ENCODE assay signal across 8 cellular contexts in genomic region chr9:120875954-120876841, GRCh38. TPM values are rescaled to one million over a fixed set of nuclear protein-coding genes. Genes with fewer than 3 reads are reported as not detected.
DNase-seq lines count a peak whose midpoint lies in the region; ATAC-seq, FAIRE-seq and TF ChIP-seq lines count a peak whose summit lies in the region.

No MANE protein-coding gene starts in this region.

- H3K27ac ChIP-seq in psoas muscle: peak overlapping the region; percentile 76

- peaks cover 0 to 20% (median 0%) of the 10 kb centered on the region in 3 donors for H3K27me3 ChIP-seq in psoas muscle (ENCODE audit: insufficient read depth in 3 of 3, low read length in 2 of 3)

- H3K4me1 ChIP-seq in psoas muscle: no peaks in the 10 kb centered on the region

- H3K36me3 ChIP-seq in psoas muscle (ENCODE audit: insufficient read depth in 1 of 2, low read depth in 1 of 2): no peaks in the 10 kb centered on the region

- H3K4me3 ChIP-seq in GM12864 (ENCODE audit: low read depth, low read length) (peak overlapping the region; percentile 70), psoas muscle (peak overlapping the region; percentile 78)

- 4 to 5% (median 4%) methylated on average over 48 to 65 of the region's 65 CpGs for WGBS in psoas muscle, 3 donors

- FAIRE-seq in urothelium cell line (lab: Jason Lieb, UNC): no peak

- no peaks in the 10 kb centered on the region for H3K9me3 ChIP-seq in psoas muscle

- intact Hi-C loops in left ventricle myocardium superior (cut with micrococcal nuclease) (no loop called here), psoas muscle (cut with DNase I) (loop anchor here in 1 of 2 donors (2.0 kb wide), 1 partner anchor 61 kb away; no protein-coding TSS in a partner anchor)

- TF ChIP-seq CTCF in GM12864 (IDR thresholded peaks at IDR 0.05; ENCODE audit: low read depth, low read length, missing control alignments) (no peak), psoas muscle (IDR thresholded peaks at IDR 0.05) (no peak)

- ATAC-seq in HG02588 (IDR thresholded peaks at IDR 0.05; ENCODE audit: unreplicated experiment) (peak; percentile 60), left ventricle myocardium superior (peak; percentile 82), psoas muscle (peak; percentile 66 to 82 (median 68))

- no peak for DNase-seq in GM12864 (ENCODE audit: low read depth)
- DNase-seq in NCI-H1048 (lab: John Stamatoyannopoulos, UW): peak; percentile 35
- peak; percentile 95 for DNase-seq in SW480 (ENCODE audit: low spot score)
- peak; percentile 76 for DNase-seq in amniotic epithelial cell (ENCODE audit: low read depth)
- DNase-seq in left ventricle myocardium superior: peak; percentile 88
- peak; percentile 85 to 87 for DNase-seq in psoas muscle
- DNase-seq in urothelium cell line (ENCODE audit: low spot score): peak; percentile 93

RNA-seq across cellular contexts. Expression of gene PHF19, which starts 0.8 kb away (rescaled TPM):
- total RNA-seq in left ventricle myocardium superior: 9.5 TPM
- total RNA-seq in psoas muscle: 10 to 100 TPM in 2 of 4 donors, 1 to 10 TPM in 2; 6.8 to 14.8 (median 9.8) TPM
- 10 to 100 TPM in 2 of 3 donors, 1 to 10 TPM in 1; 8.2 to 12.3 (median 12.2) TPM for polyA plus RNA-seq in psoas muscle

RNA-seq across cellular contexts. Expression of gene PSMD5, which starts 33.5 kb away (rescaled TPM):
- total RNA-seq in left ventricle myocardium superior: 14.0 TPM
- 10 to 100 TPM in 3 of 4 donors, 1 to 10 TPM in 1; 7.6 to 15.7 (median 15.0) TPM for total RNA-seq in psoas muscle
- 1 to 10 TPM; 6.2 to 8.9 (median 8.9) TPM for polyA plus RNA-seq in psoas muscle

RNA-seq across cellular contexts. Expression of gene TRAF1, which starts 50.4 kb away (rescaled TPM):
- total RNA-seq in left ventricle myocardium superior (2.4 TPM), psoas muscle (1 to 10 TPM in 2 of 4 donors, under 1 TPM in 2; 0.73 to 2.0 (median 0.99) TPM)
- 1 to 10 TPM in 1 of 3 donors, under 1 TPM in 2; 0.55 to 1.3 (median 0.95) TPM for polyA plus RNA-seq in psoas muscle
